1 cellular context compared by ENCODE assay signal in genomic region chr4:3483471-3483921, GRCh38.
TF ChIP-seq lines count a peak whose summit lies in the region.

No MANE protein-coding gene starts in this region.

TF ChIP-seq in H1, 55 proteins besides CTCF, POLR2A, EP300 and RAD21 (continued from another document):
- no peak for TF ChIP-seq CHD1 (IDR thresholded peaks at IDR 0.05; ENCODE audit: low read depth, low read length)
- TF ChIP-seq BACH1 (IDR thresholded peaks at IDR 0.05; ENCODE audit: low read length) = no peak
- TF ChIP-seq SIX5 (IDR thresholded peaks at IDR 0.05; ENCODE audit: low read depth, low read length) = no peak
- no peak for TF ChIP-seq CREB1 (IDR thresholded peaks at IDR 0.05)
- no peak for TF ChIP-seq POLR2AphosphoS5 (IDR thresholded peaks at IDR 0.05; ENCODE audit: low read depth, low read length)
- TF ChIP-seq CHD7 (IDR thresholded peaks at IDR 0.05; ENCODE audit: insufficient replicate concordance, low read length) = no peak
- TF ChIP-seq CBX5 (IDR thresholded peaks at IDR 0.05; ENCODE audit: low read depth, low read length) = no peak
- TF ChIP-seq RFX5 (IDR thresholded peaks at IDR 0.05; ENCODE audit: borderline replicate concordance, low read depth, low read length) = no peak
- no peak for TF ChIP-seq KDM4A (IDR thresholded peaks at IDR 0.05; ENCODE audit: low read depth, low read length, severe bottlenecking)
- TF ChIP-seq HDAC6 (IDR thresholded peaks at IDR 0.05; ENCODE audit: low read depth, low read length) = no peak
- no peak for TF ChIP-seq TAF7 (optimal IDR thresholded peaks at IDR 0.05; ENCODE audit: borderline replicate concordance, low read depth, low read length)
- TF ChIP-seq ATF3 (IDR thresholded peaks at IDR 0.05; ENCODE audit: insufficient read depth, low read depth, low read length) = no peak
- no peak for TF ChIP-seq SP1 (IDR thresholded peaks at IDR 0.05; ENCODE audit: low read depth, low read length)
- TF ChIP-seq CTBP2 (IDR thresholded peaks at IDR 0.05; ENCODE audit: borderline replicate concordance, insufficient read depth, insufficient read length, low read length) = no peak
